In genomic region chr3:16600771-16601538, GRCh38 we compare ENCODE assay signal across 8 cellular contexts. TPM values are rescaled to one million over a fixed set of nuclear protein-coding genes. Genes with fewer than 3 reads are reported as not detected.
DNase-seq lines count a peak whose midpoint lies in the region; ATAC-seq and TF ChIP-seq lines count a peak whose summit lies in the region.

No MANE protein-coding gene starts in this region.

- no CpG with 5 or more reads among the region's 7 CpGs for WGBS in trophoblast cell (ENCODE audit: extremely low coverage, insufficient coverage, insufficient read length)
- WGBS in transverse colon (ENCODE audit: low coverage in 1 of 2), 2 donors, result 4 to 8% methylated on average over 7 of the region's 7 CpGs

- H3K27ac ChIP-seq in MM.1S (ENCODE audit: low read length) (no peak overlapping the region), SK-N-MC (no peak overlapping the region), trophoblast cell (ENCODE audit: low read depth, low read length) (no peak overlapping the region), transverse colon (no peak overlapping the region)

- H2BK120ac ChIP-seq in trophoblast cell (ENCODE audit: insufficient read depth, low read length, poor library complexity), result no peak overlapping the region

- no peak overlapping the region for H4K12ac ChIP-seq in trophoblast cell (ENCODE audit: low read depth, low read length)

- H3K36me3 Mint-ChIP-seq in activated naive CD4-positive, alpha-beta T cell treated with anti-CD3 and anti-CD28 coated beads for 36 hours (ENCODE audit: low read depth), result no peaks in the 10 kb centered on the region

- H3K9me3 Mint-ChIP-seq in activated naive CD4-positive, alpha-beta T cell treated with anti-CD3 and anti-CD28 coated beads for 36 hours, result no peaks in the 10 kb centered on the region

- H3K27me3 Mint-ChIP-seq in activated naive CD4-positive, alpha-beta T cell treated with anti-CD3 and anti-CD28 coated beads for 36 hours (ENCODE audit: low read depth), result no peaks in the 10 kb centered on the region

- H3K4me1 Mint-ChIP-seq in activated naive CD4-positive, alpha-beta T cell treated with anti-CD3 and anti-CD28 coated beads for 36 hours (ENCODE audit: low read depth), result peaks cover 19% of the 10 kb centered on the region

- TF ChIP-seq EP300 in transverse colon (IDR thresholded peaks at IDR 0.05; ENCODE audit: low read depth), result no peak

- H3K79me2 ChIP-seq in MM.1S (ENCODE audit: low read length) (no peaks in the 10 kb centered on the region), trophoblast cell (ENCODE audit: control insufficient read depth, insufficient read depth, low read length, poor library complexity) (no peaks in the 10 kb centered on the region)

- no peak overlapping the region for H2BK12ac ChIP-seq in trophoblast cell (ENCODE audit: low read length)

- no peak for TF ChIP-seq POLR2A in transverse colon (IDR thresholded peaks at IDR 0.05)

- H3K4me3 ChIP-seq in GM12864 (ENCODE audit: low read depth, low read length), result no peak overlapping the region
- no peak overlapping the region for H3K4me3 ChIP-seq in MM.1S (ENCODE audit: low read length)
- no peak overlapping the region for H3K4me3 ChIP-seq in SK-N-MC
- no peak overlapping the region for H3K4me3 ChIP-seq in trophoblast cell (ENCODE audit: low read depth, low read length)
- H3K4me3 ChIP-seq in transverse colon, result no peak overlapping the region

- no peaks in the 10 kb centered on the region for H3K9me3 ChIP-seq in MM.1S (replicated peaks; ENCODE audit: insufficient read depth, low read length)
- no peaks in the 10 kb centered on the region for H3K9me3 ChIP-seq in SK-N-MC (ENCODE audit: low read depth, low read length)
- H3K9me3 ChIP-seq in trophoblast cell (ENCODE audit: insufficient read depth, low read depth, low read length), result no peaks in the 10 kb centered on the region
- H3K9me3 ChIP-seq in transverse colon, result no peaks in the 10 kb centered on the region

- H2AFZ ChIP-seq in MM.1S (ENCODE audit: low read length) (no peak overlapping the region), trophoblast cell (ENCODE audit: insufficient read depth, low read length, poor library complexity) (no peak overlapping the region)

- peaks cover 2% of the 10 kb centered on the region for H3K79me1 ChIP-seq in trophoblast cell (ENCODE audit: low read length)

- H3K18ac ChIP-seq in trophoblast cell (ENCODE audit: low read length), result no peak overlapping the region

- H3K9me2 ChIP-seq in MM.1S (replicated peaks; ENCODE audit: insufficient read depth, low read length), result no peaks in the 10 kb centered on the region

- H4K20me1 ChIP-seq in MM.1S (ENCODE audit: insufficient read depth, low read length), result no peaks in the 10 kb centered on the region

- H4K8ac ChIP-seq in trophoblast cell (ENCODE audit: low read depth, low read length), result no peak overlapping the region

- no peak overlapping the region for H3K4ac ChIP-seq in trophoblast cell (ENCODE audit: low read depth, low read length)

- no peaks in the 10 kb centered on the region for H3K27me3 ChIP-seq in MM.1S (replicated peaks; ENCODE audit: insufficient read depth, low read length)
- H3K27me3 ChIP-seq in trophoblast cell (ENCODE audit: insufficient read depth, low read length), result no peaks in the 10 kb centered on the region
- H3K27me3 ChIP-seq in transverse colon, result no peaks in the 10 kb centered on the region

- in situ Hi-C loops in transverse colon (cut with MboI; ENCODE audit: low pct_ligation_motif_present in 1 of 4, low pct_unique_long_range_greater_than_20kb in 1 of 4, low sequenced_read_pairs in 3 of 4), result loop anchor here (5.0 to 25.0 kb wide), 8 partner anchors 436 to 1236 kb away; no protein-coding TSS in a partner anchor

- H3K4me1 ChIP-seq in MM.1S (ENCODE audit: low read length), result 0 out of 2 replicates have a peak, but pooled peaks cover 5% of the 10 kb centered on the region
- peaks cover 1 to 2% of the 10 kb centered on the region in 2 experiments for H3K4me1 ChIP-seq in trophoblast cell (ENCODE audit: control insufficient read depth in 1 of 2, insufficient read depth in 2 of 2, low read length in 2 of 2)
- H3K4me1 ChIP-seq in transverse colon, result peaks cover 0 to 4% (median 0%) of the 10 kb centered on the region in 4 donors

- H3K36me3 ChIP-seq in MM.1S (replicated peaks; ENCODE audit: insufficient read depth, low read length) (no peaks in the 10 kb centered on the region), SK-N-MC (ENCODE audit: insufficient read depth, low read length) (no peaks in the 10 kb centered on the region), trophoblast cell (ENCODE audit: control insufficient read depth in 1 of 2, insufficient read depth in 2 of 2, low read length in 2 of 2) (no peaks in the 10 kb centered on the region), transverse colon (no peaks in the 10 kb centered on the region)

- H2BK5ac ChIP-seq in trophoblast cell (ENCODE audit: low read depth, low read length, poor library complexity), result no peak overlapping the region

- peak; percentile 54 for TF ChIP-seq CTCF in GM12864 (IDR thresholded peaks at IDR 0.05; ENCODE audit: low read depth, low read length, missing control alignments)
- peak; percentile 69 for TF ChIP-seq CTCF in MM.1S (IDR thresholded peaks at IDR 0.05; ENCODE audit: low read length)
- peak; percentile 85 to 92 (median 86) for TF ChIP-seq CTCF in transverse colon (IDR thresholded peaks at IDR 0.05)

- no peak overlapping the region for H3K4me2 ChIP-seq in MM.1S (ENCODE audit: low read depth, low read length)
- no peak overlapping the region for H3K4me2 ChIP-seq in trophoblast cell (ENCODE audit: low read length)

- H3F3A ChIP-seq in MM.1S (ENCODE audit: insufficient read depth, low read length), result no peaks in the 10 kb centered on the region

- intact Hi-C loops in activated naive CD4-positive, alpha-beta T cell treated with anti-CD3 and anti-CD28 coated beads for 36 hours (cut with micrococcal nuclease), result loop anchor here (1.0 to 2.0 kb wide), 4 partner anchors 224 to 1240 kb away; no protein-coding TSS in a partner anchor
- intact Hi-C loops in transverse colon (cut with DNase I; ENCODE audit: low total_unique reads), result no loop called here

- peak; percentile 55 for DNase-seq in GM12864 (ENCODE audit: low read depth)
- DNase-seq in MM.1S, result peak; percentile 81
- DNase-seq in SK-N-MC (ENCODE audit: low read depth, low spot score), result peak; percentile 37
- DNase-seq in activated naive CD4-positive, alpha-beta T cell treated with anti-CD3 and anti-CD28 coated beads for 36 hours, result peak; percentile 90
- DNase-seq in glomerular endothelial cell (ENCODE audit: extremely low read depth, low read depth, low spot score), result peak; percentile 41
- peak; percentile 74 to 94 for DNase-seq in trophoblast cell
- peak; percentile 83 for DNase-seq in transverse colon

- CTCF ChIA-PET in activated naive CD4-positive, alpha-beta T cell treated with anti-CD3 and anti-CD28 coated beads for 36 hours (lab: Charles Lee), result interaction anchor here (0.6 to 2.5 kb wide), 22 partner anchors 8 to 813 kb away, joined by 3 to 10 read pairs (median 3); partner anchors contain the start of gene PLCL2

- no peak overlapping the region for H3K23ac ChIP-seq in trophoblast cell (ENCODE audit: low read length)

- no peak overlapping the region for H4K91ac ChIP-seq in trophoblast cell (ENCODE audit: low read depth, low read length)

- no peak overlapping the region for H3K9ac ChIP-seq in MM.1S (ENCODE audit: low read length)
- H3K9ac ChIP-seq in SK-N-MC (ENCODE audit: insufficient read length), result no peak overlapping the region
- no peak overlapping the region for H3K9ac ChIP-seq in trophoblast cell (ENCODE audit: low read length)

- H3K4me3 Mint-ChIP-seq in activated naive CD4-positive, alpha-beta T cell treated with anti-CD3 and anti-CD28 coated beads for 36 hours, result no peak overlapping the region

- ATAC-seq in GM19328 (IDR thresholded peaks at IDR 0.05; ENCODE audit: unreplicated experiment), result no peak

- H3K14ac ChIP-seq in trophoblast cell (ENCODE audit: low read length), result no peak overlapping the region

- no peak overlapping the region for H2AK5ac ChIP-seq in trophoblast cell (ENCODE audit: low read length)

- no peak overlapping the region for H3K27ac Mint-ChIP-seq in activated naive CD4-positive, alpha-beta T cell treated with anti-CD3 and anti-CD28 coated beads for 36 hours

RNA-seq across cellular contexts. Expression of gene DAZL, which starts 4.3 kb away (rescaled TPM):
- total RNA-seq in activated naive CD4-positive, alpha-beta T cell treated with anti-CD3 and anti-CD28 coated beads for 36 hours, result not detected
- total RNA-seq in glomerular endothelial cell (not detected in 2 replicates), transverse colon (not detected)
- polyA plus RNA-seq in trophoblast cell (2013), result 0.08 and 0.10 TPM in 2 replicates

Comparison
In these comparisons a context has a peak if more than half of its experiments do, and no peak if none do; other contexts are left out.
1. DNase-seq: peak in every context shown above with its lines; median percentile 90 in activated naive CD4-positive, alpha-beta T cell treated with anti-CD3 and anti-CD28 coated beads for 36 hours; 84 in trophoblast cell; 83 in transverse colon; 81 in MM.1S; 55 in GM12864; 41 in glomerular endothelial cell; 37 in SK-N-MC.